28 cellular contexts compared by ENCODE assay signal in genomic region chr2:214052235-214052634, GRCh38.
"Had no signal": no experiment of that assay in that cellular context is flagged by ENCODE, and none has a peak within 500 bp of the region (broad histone marks: within the 10 kb centered on the region; RNA-seq: fewer than 3 reads in every experiment).

No MANE protein-coding gene starts in this region.

- H3K4me3 ChIP-seq: ovary, psoas muscle, right lobe of liver, sigmoid colon, stomach, thoracic aorta, thyroid gland, transverse colon, upper lobe of right lung, uterus had no signal

- H3K36me3 Mint-ChIP-seq: naive thymus-derived CD4-positive, alpha-beta T cell; natural killer cell; stimulated activated effector memory CD8-positive, alpha-beta T cell treated with anti-CD3 and anti-CD28 coated beads, Interleukin-12 subunit alpha, Interleukin-12 subunit beta, amount 100 ng/mL, for 72 hours; stimulated activated naive B cell treated with anti-CD40 and anti-IgM and Interleukin-4, amounts not matched to agents 10 μg/mL and 1 μg/mL and 100 μg/mL, for 72 hours; type B pancreatic cell had no signal

- H3K27me3 Mint-ChIP-seq: naive thymus-derived CD4-positive, alpha-beta T cell; progenitor cell of endocrine pancreas; stimulated activated naive B cell treated with anti-CD40 and anti-IgM and Interleukin-4, amounts not matched to agents 10 μg/mL and 1 μg/mL and 100 μg/mL, for 72 hours; stimulated activated naive CD8-positive, alpha-beta T cell treated with anti-CD3 and anti-CD28 coated beads, Interleukin-15, Interleukin-2, amounts not matched to agents 100 ng/mL and 50 ng/mL, for 24 hours; type B pancreatic cell had no signal

- H3K27ac ChIP-seq: ovary, parathyroid adenoma, psoas muscle, right lobe of liver, sigmoid colon, stomach, thoracic aorta, thyroid gland, transverse colon, upper lobe of right lung, uterus had no signal

- H3K9me3 Mint-ChIP-seq: nephron; neural crest cell; stimulated activated naive B cell treated with anti-CD40 and anti-IgM and Interleukin-4, amounts not matched to agents 10 μg/mL and 1 μg/mL and 100 μg/mL, for 72 hours; stimulated activated naive CD8-positive, alpha-beta T cell treated with anti-CD3 and anti-CD28 coated beads, Interleukin-15, Interleukin-2, amounts not matched to agents 100 ng/mL and 50 ng/mL, for 24 hours; type B pancreatic cell had no signal

- H3K4me1 ChIP-seq: parathyroid adenoma, psoas muscle, right lobe of liver, stomach, thyroid gland, transverse colon, upper lobe of right lung, uterus had no signal

- DNase-seq: naive thymus-derived CD4-positive, alpha-beta T cell; natural killer cell; occipital lobe; ovary; psoas muscle; right cardiac atrium; right lobe of liver; sigmoid colon; small intestine; stimulated activated CD4-positive, alpha-beta T cell treated with anti-CD3 and anti-CD28 coated beads, Interleukin-15, amount 100 ng/mL, for 24 hours; stimulated activated CD4-positive, alpha-beta T cell treated with anti-CD3 and anti-CD28 coated beads, Interleukin-2, amount 100 ng/mL, for 24 hours; stimulated activated CD4-positive, alpha-beta T cell treated with anti-CD3 and anti-CD28 coated beads, Interleukin-2, amount 100 ng/mL, for 48 hours; stimulated activated CD4-positive, alpha-beta T cell treated with anti-CD3 and anti-CD28 coated beads, Interleukin-4, amount 100 ng/mL, for 24 hours; stimulated activated naive B cell treated with anti-CD40 and anti-IgM and Interleukin-4, amounts not matched to agents 10 μg/mL and 1 μg/mL and 100 μg/mL, for 72 hours; stimulated activated naive CD4-positive, alpha-beta T cell treated with Interleukin-2 at 50 U/mL for 16 hours; stomach; thyroid gland; transverse colon; upper lobe of right lung; uterus had no signal

- H3K9ac ChIP-seq: parathyroid adenoma had no signal

- ATAC-seq: naive thymus-derived CD4-positive, alpha-beta T cell; natural killer cell; psoas muscle; right cardiac atrium; right lobe of liver; stimulated activated effector memory CD8-positive, alpha-beta T cell treated with anti-CD3 and anti-CD28 coated beads, Interleukin-12 subunit alpha, Interleukin-12 subunit beta, amount 100 ng/mL, for 72 hours; stimulated activated naive B cell treated with anti-CD40 and anti-IgM and Interleukin-4, amounts not matched to agents 10 μg/mL and 1 μg/mL and 100 μg/mL, for 72 hours; upper lobe of right lung had no signal

- H3K27ac Mint-ChIP-seq: naive thymus-derived CD4-positive, alpha-beta T cell; natural killer cell; nephron; progenitor cell of endocrine pancreas; stimulated activated effector memory CD8-positive, alpha-beta T cell treated with anti-CD3 and anti-CD28 coated beads, Interleukin-12 subunit alpha, Interleukin-12 subunit beta, amount 100 ng/mL, for 72 hours; stimulated activated naive B cell treated with anti-CD40 and anti-IgM and Interleukin-4, amounts not matched to agents 10 μg/mL and 1 μg/mL and 100 μg/mL, for 72 hours; stimulated activated naive CD8-positive, alpha-beta T cell treated with anti-CD3 and anti-CD28 coated beads, Interleukin-15, Interleukin-2, amounts not matched to agents 100 ng/mL and 50 ng/mL, for 24 hours; type B pancreatic cell had no signal

- H3K36me3 ChIP-seq: ovary, right lobe of liver, sigmoid colon, stomach, thoracic aorta, thyroid gland, transverse colon, upper lobe of right lung, uterus had no signal

- H3K4me3 Mint-ChIP-seq: naive thymus-derived CD4-positive, alpha-beta T cell; natural killer cell; nephron; neural crest cell; stimulated activated effector memory CD8-positive, alpha-beta T cell treated with anti-CD3 and anti-CD28 coated beads, Interleukin-12 subunit alpha, Interleukin-12 subunit beta, amount 100 ng/mL, for 72 hours; stimulated activated naive B cell treated with anti-CD40 and anti-IgM and Interleukin-4, amounts not matched to agents 10 μg/mL and 1 μg/mL and 100 μg/mL, for 72 hours; stimulated activated naive CD8-positive, alpha-beta T cell treated with anti-CD3 and anti-CD28 coated beads, Interleukin-15, Interleukin-2, amounts not matched to agents 100 ng/mL and 50 ng/mL, for 24 hours; type B pancreatic cell had no signal

- H2AFZ ChIP-seq: parathyroid adenoma had no signal

- H3K4me1 Mint-ChIP-seq: naive thymus-derived CD4-positive, alpha-beta T cell; natural killer cell; nephron; neural crest cell; stimulated activated effector memory CD8-positive, alpha-beta T cell treated with anti-CD3 and anti-CD28 coated beads, Interleukin-12 subunit alpha, Interleukin-12 subunit beta, amount 100 ng/mL, for 72 hours; stimulated activated naive B cell treated with anti-CD40 and anti-IgM and Interleukin-4, amounts not matched to agents 10 μg/mL and 1 μg/mL and 100 μg/mL, for 72 hours had no signal

- H3K27me3 ChIP-seq: ovary, right lobe of liver, sigmoid colon, stomach, thyroid gland, transverse colon, upper lobe of right lung, uterus had no signal

- H3K9me3 ChIP-seq: ovary, psoas muscle, right lobe of liver, sigmoid colon, stomach, thoracic aorta, thyroid gland, transverse colon, upper lobe of right lung, uterus had no signal

- H3K79me2 ChIP-seq: parathyroid adenoma had no signal
